ENCODE assay signal across 8 cellular contexts in the genomic region with DNA sequence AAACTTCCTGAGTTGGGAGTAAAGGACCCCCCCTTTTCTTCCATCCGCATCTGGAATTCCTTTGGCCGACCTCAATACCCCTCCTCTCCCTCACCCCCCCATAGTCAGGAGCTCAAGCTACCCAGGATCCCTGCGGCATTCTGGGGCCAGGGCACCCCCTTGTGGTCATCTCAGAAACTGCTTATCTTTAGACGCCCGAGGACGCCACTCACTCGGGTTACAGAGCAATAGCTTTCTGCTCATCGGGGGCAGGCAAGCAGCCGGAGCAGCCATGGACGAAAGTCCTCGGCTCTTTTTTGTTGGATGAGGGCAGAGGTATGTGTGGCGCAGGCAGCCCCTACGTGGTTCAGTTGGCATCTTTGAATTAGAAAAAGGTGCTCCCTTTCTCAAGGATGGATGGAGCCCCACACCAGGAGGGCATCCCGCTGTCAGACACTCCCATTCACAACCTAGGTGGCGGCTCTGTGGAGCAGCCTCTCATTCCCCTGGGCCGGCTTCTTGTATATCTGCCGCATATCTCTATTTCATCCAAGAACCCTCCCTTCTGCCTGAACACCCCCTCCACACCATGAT. TPM values are rescaled to one million over a fixed set of nuclear protein-coding genes. Genes with fewer than 3 reads are reported as not detected.
DNase-seq lines count a peak whose midpoint lies in the region; ATAC-seq and TF ChIP-seq lines count a peak whose summit lies in the region.

No MANE protein-coding gene starts in this region.

- DNase-seq in CD8-positive, alpha-beta memory T cell: peak; percentile 51 to 72 (median 59)
- DNase-seq in OCI-M1 (lab: John Stamatoyannopoulos, UW) (peak; percentile 94), fibroblast of peridontal ligament (ENCODE audit: extremely low read depth) (peak; percentile 86), thoracic aorta (ENCODE audit: low spot score) (no peak)
- peak; percentile 49 for DNase-seq in activated T-helper 1 cell treated with anti-CD3 and anti-CD28 coated beads, Interleukin-12 subunit alpha, Interleukin-12 subunit beta, Interleukin-2, Interleukin-4 antibody, amounts not matched to agents 30 ng/mL and 10 ng/mL and 1 ng/mL, durations not matched to agents 14 hours and 24 hours and 36 hours (ENCODE audit: low spot score)
- DNase-seq in naive thymus-derived CD8-positive, alpha-beta T cell: peak; percentile 48 to 79 (median 66)

- H3K4me1 ChIP-seq in CD8-positive, alpha-beta memory T cell (ENCODE audit: insufficient read depth, low read length): peaks cover 14% of the 10 kb centered on the region
- H3K4me1 ChIP-seq in thoracic aorta (ENCODE audit: control insufficient read depth in 1 of 2, low read depth in 2 of 2): peaks cover 22 to 59% of the 10 kb centered on the region in 2 donors

- CTCF ChIA-PET in CD8-positive, alpha-beta memory T cell (lab: Charles Lee): interaction anchor here (0.7 to 2.3 kb wide), 14 partner anchors 8 to 391 kb away, joined by 3 to 23 read pairs (median 4); a partner anchor contains a TSS

- peaks cover 37% of the 10 kb centered on the region for H3K27me3 ChIP-seq in CD8-positive, alpha-beta memory T cell (ENCODE audit: insufficient read depth, low read length, poor library complexity, severe bottlenecking)
- H3K27me3 ChIP-seq in thoracic aorta (replicated peaks; ENCODE audit: insufficient read depth): no peaks in the 10 kb centered on the region

- POLR2A ChIA-PET in CD8-positive, alpha-beta memory T cell (lab: Charles Lee): interaction anchor here (0.7 to 1.3 kb wide), 4 partner anchors 13 to 133 kb away, joined by 3 to 4 read pairs (median 3); a partner anchor contains a TSS
- POLR2A ChIA-PET in naive thymus-derived CD8-positive, alpha-beta T cell (lab: Charles Lee): interaction anchor here (1.0 kb wide), 1 partner anchor 132 kb away, joined by 3 read pairs; a partner anchor contains a TSS

- ATAC-seq in HG02798 (IDR thresholded peaks at IDR 0.05; ENCODE audit: poor library complexity, unreplicated experiment) (peak; percentile 22), thoracic aorta (ENCODE audit: insufficient number of reproducible peaks, low FRiP score, low read depth) (no peak), GM21423 (IDR thresholded peaks at IDR 0.05; ENCODE audit: unreplicated experiment) (no peak)
- peak; percentile 29 to 34 for ATAC-seq in naive thymus-derived CD8-positive, alpha-beta T cell

- no peak overlapping the region for H3K4me3 ChIP-seq in CD8-positive, alpha-beta memory T cell (ENCODE audit: low read length)
- peak overlapping the region; percentile 91 for H3K4me3 ChIP-seq in thoracic aorta

- peak; percentile 84 for TF ChIP-seq CTCF in thoracic aorta (IDR thresholded peaks at IDR 0.05)

- H3K4me1 Mint-ChIP-seq in CD8-positive, alpha-beta memory T cell: peaks cover 29 to 56% (median 46%) of the 10 kb centered on the region in 3 donors
- peaks cover 44% of the 10 kb centered on the region for H3K4me1 Mint-ChIP-seq in activated T-helper 1 cell treated with anti-CD3 and anti-CD28 coated beads, Interleukin-12 subunit alpha, Interleukin-12 subunit beta, Interleukin-2, Interleukin-4 antibody, amounts not matched to agents 30 ng/mL and 10 ng/mL and 1 ng/mL, durations not matched to agents 14 hours and 24 hours and 36 hours (ENCODE audit: low read depth)
- peaks cover 17 to 60% (median 49%) of the 10 kb centered on the region in 4 donors for H3K4me1 Mint-ChIP-seq in naive thymus-derived CD8-positive, alpha-beta T cell

- intact Hi-C loops in activated T-helper 1 cell treated with anti-CD3 and anti-CD28 coated beads, Interleukin-12 subunit alpha, Interleukin-12 subunit beta, Interleukin-2, Interleukin-4 antibody, amounts not matched to agents 30 ng/mL and 10 ng/mL and 1 ng/mL, durations not matched to agents 14 hours and 24 hours and 36 hours (cut with micrococcal nuclease): loop anchor here (1.0 to 2.0 kb wide), 3 partner anchors 17 to 43 kb away; a partner anchor contains a TSS

- no peaks in the 10 kb centered on the region for H3K9me3 Mint-ChIP-seq in CD8-positive, alpha-beta memory T cell
- H3K9me3 Mint-ChIP-seq in activated T-helper 1 cell treated with anti-CD3 and anti-CD28 coated beads, Interleukin-12 subunit alpha, Interleukin-12 subunit beta, Interleukin-2, Interleukin-4 antibody, amounts not matched to agents 30 ng/mL and 10 ng/mL and 1 ng/mL, durations not matched to agents 14 hours and 24 hours and 36 hours: no peaks in the 10 kb centered on the region
- no peaks in the 10 kb centered on the region for H3K9me3 Mint-ChIP-seq in naive thymus-derived CD8-positive, alpha-beta T cell

- H3K36me3 ChIP-seq in CD8-positive, alpha-beta memory T cell (ENCODE audit: insufficient read depth, low read length): no peaks in the 10 kb centered on the region
- H3K36me3 ChIP-seq in thoracic aorta: no peaks in the 10 kb centered on the region

- peaks cover 23 to 36% of the 10 kb centered on the region in 2 donors for H3K27me3 Mint-ChIP-seq in CD8-positive, alpha-beta memory T cell
- peaks cover 30% of the 10 kb centered on the region for H3K27me3 Mint-ChIP-seq in activated T-helper 1 cell treated with anti-CD3 and anti-CD28 coated beads, Interleukin-12 subunit alpha, Interleukin-12 subunit beta, Interleukin-2, Interleukin-4 antibody, amounts not matched to agents 30 ng/mL and 10 ng/mL and 1 ng/mL, durations not matched to agents 14 hours and 24 hours and 36 hours (ENCODE audit: insufficient read depth)
- peaks cover 9 to 41% (median 21%) of the 10 kb centered on the region in 5 donors for H3K27me3 Mint-ChIP-seq in naive thymus-derived CD8-positive, alpha-beta T cell

- peak overlapping the region in 5 of 7 donors; percentile 33 to 65 (median 60) for H3K4me3 Mint-ChIP-seq in CD8-positive, alpha-beta memory T cell
- H3K4me3 Mint-ChIP-seq in activated T-helper 1 cell treated with anti-CD3 and anti-CD28 coated beads, Interleukin-12 subunit alpha, Interleukin-12 subunit beta, Interleukin-2, Interleukin-4 antibody, amounts not matched to agents 30 ng/mL and 10 ng/mL and 1 ng/mL, durations not matched to agents 14 hours and 24 hours and 36 hours: peak overlapping the region; percentile 21
- peak overlapping the region; percentile 2 to 86 (median 64) for H3K4me3 Mint-ChIP-seq in naive thymus-derived CD8-positive, alpha-beta T cell

- peaks cover 0 to 20% (median 4%) of the 10 kb centered on the region in 3 donors for H3K36me3 Mint-ChIP-seq in CD8-positive, alpha-beta memory T cell
- peaks cover 22% of the 10 kb centered on the region for H3K36me3 Mint-ChIP-seq in activated T-helper 1 cell treated with anti-CD3 and anti-CD28 coated beads, Interleukin-12 subunit alpha, Interleukin-12 subunit beta, Interleukin-2, Interleukin-4 antibody, amounts not matched to agents 30 ng/mL and 10 ng/mL and 1 ng/mL, durations not matched to agents 14 hours and 24 hours and 36 hours (ENCODE audit: low read depth)
- H3K36me3 Mint-ChIP-seq in naive thymus-derived CD8-positive, alpha-beta T cell: peaks cover 0 to 10% (median 3%) of the 10 kb centered on the region in 3 donors

- no peak overlapping the region for H3K27ac ChIP-seq in CD8-positive, alpha-beta memory T cell (ENCODE audit: low read depth, low read length)
- H3K27ac ChIP-seq in thoracic aorta: peak overlapping the region in 1 of 2 donors; percentile 95

- H3K27ac Mint-ChIP-seq in CD8-positive, alpha-beta memory T cell: peak overlapping the region in 3 of 8 donors; percentile 29 to 68 (median 55)
- H3K27ac Mint-ChIP-seq in activated T-helper 1 cell treated with anti-CD3 and anti-CD28 coated beads, Interleukin-12 subunit alpha, Interleukin-12 subunit beta, Interleukin-2, Interleukin-4 antibody, amounts not matched to agents 30 ng/mL and 10 ng/mL and 1 ng/mL, durations not matched to agents 14 hours and 24 hours and 36 hours: no peak overlapping the region
- H3K27ac Mint-ChIP-seq in naive thymus-derived CD8-positive, alpha-beta T cell: peak overlapping the region in 3 of 10 donors; percentile 19 to 76 (median 75)

- no peaks in the 10 kb centered on the region for H3K9me3 ChIP-seq in CD8-positive, alpha-beta memory T cell (ENCODE audit: low read length)
- H3K9me3 ChIP-seq in thoracic aorta: no peaks in the 10 kb centered on the region

RNA-seq across cellular contexts. Expression of a gene that starts 2.3 kb away (rescaled TPM):
- total RNA-seq in CD8-positive, alpha-beta memory T cell: not detected
- not detected for polyA plus RNA-seq in CD8-positive, alpha-beta memory T cell
- not detected in 2 replicates for total RNA-seq in activated T-helper 1 cell treated with anti-CD3 and anti-CD28 coated beads, Interleukin-12 subunit alpha, Interleukin-12 subunit beta, Interleukin-2, Interleukin-4 antibody, amounts not matched to agents 30 ng/mL and 10 ng/mL and 1 ng/mL, durations not matched to agents 14 hours and 24 hours and 36 hours
- not detected for total RNA-seq in naive thymus-derived CD8-positive, alpha-beta T cell
- not detected for polyA plus RNA-seq in naive thymus-derived CD8-positive, alpha-beta T cell
- total RNA-seq in thoracic aorta: 10 to 100 TPM; 53.2 to 98.2 TPM

RNA-seq across cellular contexts. Expression of a gene that starts 4.1 kb away (rescaled TPM):
- 10 to 100 TPM; 33.2 to 34.8 TPM for total RNA-seq in CD8-positive, alpha-beta memory T cell
- 46.1 TPM for polyA plus RNA-seq in CD8-positive, alpha-beta memory T cell
- total RNA-seq in activated T-helper 1 cell treated with anti-CD3 and anti-CD28 coated beads, Interleukin-12 subunit alpha, Interleukin-12 subunit beta, Interleukin-2, Interleukin-4 antibody, amounts not matched to agents 30 ng/mL and 10 ng/mL and 1 ng/mL, durations not matched to agents 14 hours and 24 hours and 36 hours: 26.1 and 27.9 TPM in 2 replicates
- 10 to 100 TPM; 19.8 to 21.1 TPM for total RNA-seq in naive thymus-derived CD8-positive, alpha-beta T cell
- 10 to 100 TPM; 37.0 to 45.9 (median 39.6) TPM for polyA plus RNA-seq in naive thymus-derived CD8-positive, alpha-beta T cell
- 10 to 100 TPM; 11.0 to 12.1 TPM for total RNA-seq in thoracic aorta

RNA-seq across cellular contexts. Expression of a gene that starts 8.1 kb away (rescaled TPM):
- total RNA-seq in CD8-positive, alpha-beta memory T cell: not detected
- polyA plus RNA-seq in CD8-positive, alpha-beta memory T cell: not detected
- total RNA-seq in activated T-helper 1 cell treated with anti-CD3 and anti-CD28 coated beads, Interleukin-12 subunit alpha, Interleukin-12 subunit beta, Interleukin-2, Interleukin-4 antibody, amounts not matched to agents 30 ng/mL and 10 ng/mL and 1 ng/mL, durations not matched to agents 14 hours and 24 hours and 36 hours: not detected in 2 replicates
- not detected for total RNA-seq in naive thymus-derived CD8-positive, alpha-beta T cell
- polyA plus RNA-seq in naive thymus-derived CD8-positive, alpha-beta T cell: not detected
- total RNA-seq in thoracic aorta: under 1 TPM in 1 of 2 donors, not detected in 1; 0.27 TPM

RNA-seq across cellular contexts. Expression of a gene that starts 21.5 kb away (rescaled TPM):
- 1 to 10 TPM; 2.0 to 2.7 TPM for total RNA-seq in CD8-positive, alpha-beta memory T cell
- 1.6 TPM for polyA plus RNA-seq in CD8-positive, alpha-beta memory T cell
- total RNA-seq in activated T-helper 1 cell treated with anti-CD3 and anti-CD28 coated beads, Interleukin-12 subunit alpha, Interleukin-12 subunit beta, Interleukin-2, Interleukin-4 antibody, amounts not matched to agents 30 ng/mL and 10 ng/mL and 1 ng/mL, durations not matched to agents 14 hours and 24 hours and 36 hours: 6.0 and 6.6 TPM in 2 replicates
- under 1 TPM; 0.33 to 0.55 TPM for total RNA-seq in naive thymus-derived CD8-positive, alpha-beta T cell
- 1 to 10 TPM in 1 of 3 donors, under 1 TPM in 2; 0.35 to 1.2 (median 0.65) TPM for polyA plus RNA-seq in naive thymus-derived CD8-positive, alpha-beta T cell
- total RNA-seq in thoracic aorta: 1,000 to 10,000 TPM; 3,387 to 6,698 TPM

RNA-seq across cellular contexts. Expression of a gene that starts 43.1 kb away (rescaled TPM):
- under 1 TPM; 0.15 to 0.51 TPM for total RNA-seq in CD8-positive, alpha-beta memory T cell
- not detected for polyA plus RNA-seq in CD8-positive, alpha-beta memory T cell
- total RNA-seq in activated T-helper 1 cell treated with anti-CD3 and anti-CD28 coated beads, Interleukin-12 subunit alpha, Interleukin-12 subunit beta, Interleukin-2, Interleukin-4 antibody, amounts not matched to agents 30 ng/mL and 10 ng/mL and 1 ng/mL, durations not matched to agents 14 hours and 24 hours and 36 hours: 0.22 and 0.36 TPM in 2 replicates
- under 1 TPM; 0.16 to 0.23 TPM for total RNA-seq in naive thymus-derived CD8-positive, alpha-beta T cell
- under 1 TPM in 1 of 3 donors, not detected in 2; 0.13 TPM for polyA plus RNA-seq in naive thymus-derived CD8-positive, alpha-beta T cell
- 1 to 10 TPM in 1 of 2 donors, under 1 TPM in 1; 0.68 to 2.1 TPM for total RNA-seq in thoracic aorta

Comparison
In these comparisons a context has a peak if more than half of its experiments do, and no peak if none do; other contexts are left out.
1. ATAC-seq: peak in HG02798 (single experiment) and naive thymus-derived CD8-positive, alpha-beta T cell (2 of 2); none in thoracic aorta (single experiment) and GM21423 (single experiment).
2. RNA of a gene that starts 2.3 kb away (total RNA-seq): 53.2 to 98.2 TPM in thoracic aorta; not detected in CD8-positive, alpha-beta memory T cell, not detected in activated T-helper 1 cell treated with anti-CD3 and anti-CD28 coated beads, Interleukin-12 subunit alpha, Interleukin-12 subunit beta, Interleukin-2, Interleukin-4 antibody, amounts not matched to agents 30 ng/mL and 10 ng/mL and 1 ng/mL, durations not matched to agents 14 hours and 24 hours and 36 hours and not detected in naive thymus-derived CD8-positive, alpha-beta T cell; every median in the first group is over 10 times any median in the second.
3. Peak in every context shown above with its lines, with median percentiles within 50 percentile points of each other: H3K4me3 Mint-ChIP-seq.